In genomic region chr21:42310411-42311001, GRCh38 we compare ENCODE assay signal across 16 cellular contexts. TPM values are rescaled to one million over a fixed set of nuclear protein-coding genes. Genes with fewer than 3 reads are reported as not detected.
A peak's percentile ranks its signal among the peaks of the same experiment; 100 is the strongest.
DNase-seq lines count a peak whose midpoint lies in the region; ATAC-seq and TF ChIP-seq lines count a peak whose summit lies in the region.
"Had no signal": no experiment of that assay in that cellular context is flagged by ENCODE, and none has a peak within 500 bp of the region (broad histone marks: within the 10 kb centered on the region; RNA-seq: fewer than 3 reads in every experiment).

No MANE protein-coding gene starts in this region.

- H3K4me2 ChIP-seq in Loucy (ENCODE audit: low read depth, low read length, poor library complexity, severe bottlenecking): no peak overlapping the region
- no peak overlapping the region for H3K4me2 ChIP-seq in osteoblast (ENCODE audit: insufficient read depth, low read length)

- peak overlapping the region in 1 of 7 donors; percentile 6 for H3K27ac Mint-ChIP-seq in CD14-positive monocyte
- H3K27ac Mint-ChIP-seq: CD8-positive, alpha-beta T cell; natural killer cell had no signal

- H3K36me3 ChIP-seq in Loucy (ENCODE audit: insufficient read depth, low read length) (no peaks in the 10 kb centered on the region), iPS-15b (ENCODE audit: control insufficient read depth, insufficient read depth, low read length) (no peaks in the 10 kb centered on the region), osteoblast (ENCODE audit: insufficient read depth, low read length) (no peaks in the 10 kb centered on the region), HAP-1 (replicated peaks) (no peaks in the 10 kb centered on the region)
- H3K36me3 ChIP-seq: sigmoid colon had no signal

- ATAC-seq in HG03571 (IDR thresholded peaks at IDR 0.05; ENCODE audit: unreplicated experiment) (no peak), GM18505 (IDR thresholded peaks at IDR 0.05; ENCODE audit: unreplicated experiment) (no peak)

- no peak overlapping the region for H3K27ac ChIP-seq in osteoblast (ENCODE audit: low read depth, low read length)
- H3K27ac ChIP-seq: sigmoid colon had no signal

- H3K79me2 ChIP-seq in Loucy (ENCODE audit: insufficient read depth, low read length) (peaks cover 6% of the 10 kb centered on the region; the same call in 1 of the 2 replicates), osteoblast (ENCODE audit: insufficient read depth, low read length) (no peaks in the 10 kb centered on the region)

- H3K9me3 Mint-ChIP-seq in CD14-positive monocyte: no peaks in the 10 kb centered on the region
- H3K9me3 Mint-ChIP-seq: CD8-positive, alpha-beta T cell; natural killer cell had no signal

- H3F3A ChIP-seq in Loucy (ENCODE audit: low read depth): no peaks in the 10 kb centered on the region

- H3K27me3 ChIP-seq in Loucy (ENCODE audit: insufficient read depth, low read length, poor library complexity, severe bottlenecking): no peaks in the 10 kb centered on the region
- H3K27me3 ChIP-seq in iPS-15b (ENCODE audit: control insufficient read depth, insufficient read depth, low read length): peaks cover 4% of the 10 kb centered on the region
- no peaks in the 10 kb centered on the region for H3K27me3 ChIP-seq in osteoblast (ENCODE audit: insufficient read depth, low read length)
- no peaks in the 10 kb centered on the region; the same call in 1 of the 2 replicates for H3K27me3 ChIP-seq in HAP-1 (ENCODE audit: low read depth)

- H3K9me3 ChIP-seq in Loucy (ENCODE audit: insufficient read depth, low read depth, low read length): no peaks in the 10 kb centered on the region
- no peaks in the 10 kb centered on the region for H3K9me3 ChIP-seq in iPS-15b (ENCODE audit: control insufficient read depth, insufficient read depth, low read length)
- no peaks in the 10 kb centered on the region for H3K9me3 ChIP-seq in osteoblast (ENCODE audit: low read depth, low read length)
- no peaks in the 10 kb centered on the region for H3K9me3 ChIP-seq in HAP-1
- H3K9me3 ChIP-seq: sigmoid colon had no signal

- H3K4me3 ChIP-seq in Loucy (ENCODE audit: low read length, poor library complexity, severe bottlenecking) (no peak overlapping the region), iPS-15b (ENCODE audit: low read depth, low read length) (peak overlapping the region; percentile 33), osteoblast (ENCODE audit: insufficient read depth, low read length) (no peak overlapping the region), HAP-1 (no peak overlapping the region)
- H3K4me3 ChIP-seq: sigmoid colon had no signal

- H2AFZ ChIP-seq in Loucy (ENCODE audit: low read length): no peak overlapping the region
- H2AFZ ChIP-seq in osteoblast (ENCODE audit: low read length): no peak overlapping the region

- TF ChIP-seq CTCF in CD14-positive monocyte (IDR thresholded peaks at IDR 0.05) (no peak), Loucy (conservative IDR thresholded peaks at IDR 0.05; ENCODE audit: low read length) (no peak), osteoblast (IDR thresholded peaks at IDR 0.05; ENCODE audit: extremely low read depth, low read depth, low read length) (no peak)

- peak overlapping the region; percentile 45 for H3K9ac ChIP-seq in Loucy (ENCODE audit: low read depth, low read length, poor library complexity, severe bottlenecking)
- H3K9ac ChIP-seq in iPS-15b (ENCODE audit: low read depth, low read length): no peak overlapping the region

- intact Hi-C loops in CD14-positive monocyte (cut with micrococcal nuclease): no loop called here

- peaks cover 6 to 9% (median 8%) of the 10 kb centered on the region in 3 donors for H3K27me3 Mint-ChIP-seq in CD14-positive monocyte (ENCODE audit: low read depth in 3 of 3)

- DNase-seq in CD14-positive monocyte (ENCODE audit: low spot score) (peak; percentile 44), osteoblast (ENCODE audit: insufficient read length, low spot score, missing footprints) (peak; percentile 48), HAP-1 (ENCODE audit: low spot score in 2 of 2) (no peak)
- DNase-seq: Karpas-422, NCI-H226, SIG-M5 had no signal

- peaks cover 31% of the 10 kb centered on the region for H3K4me1 Mint-ChIP-seq in CD14-positive monocyte
- H3K4me1 Mint-ChIP-seq: natural killer cell had no signal

- no peaks in the 10 kb centered on the region for H3K36me3 Mint-ChIP-seq in CD14-positive monocyte
- H3K36me3 Mint-ChIP-seq: CD8-positive, alpha-beta T cell; natural killer cell had no signal

- in situ Hi-C loops in HAP-1 (cut with MboI; ENCODE audit: low sequenced_read_pairs): no loop called here

- H4K20me1 ChIP-seq in Loucy (ENCODE audit: insufficient read depth, low read length, poor library complexity, severe bottlenecking): no peaks in the 10 kb centered on the region
- no peaks in the 10 kb centered on the region for H4K20me1 ChIP-seq in osteoblast (ENCODE audit: insufficient read depth, low read length)

- TF ChIP-seq POLR2A in GM18505 (IDR thresholded peaks at IDR 0.05; ENCODE audit: borderline replicate concordance, extremely low read depth, insufficient read depth, insufficient read length): no peak

- H3K4me3 Mint-ChIP-seq in CD14-positive monocyte: no peak overlapping the region
- H3K4me3 Mint-ChIP-seq: CD8-positive, alpha-beta T cell; natural killer cell had no signal

- peaks cover 69% of the 10 kb centered on the region for H3K4me1 ChIP-seq in Loucy (ENCODE audit: insufficient read depth, low read length, poor library complexity, severe bottlenecking)
- H3K4me1 ChIP-seq in iPS-15b (ENCODE audit: control insufficient read depth, insufficient read depth, low read length): peaks cover 9% of the 10 kb centered on the region
- H3K4me1 ChIP-seq in osteoblast (ENCODE audit: insufficient read depth, low read length): no peaks in the 10 kb centered on the region
- no peaks in the 10 kb centered on the region for H3K4me1 ChIP-seq in HAP-1

- H3K9me2 ChIP-seq in Loucy (replicated peaks; ENCODE audit: low read depth, low read length): no peaks in the 10 kb centered on the region

RNA-seq across cellular contexts. Expression of gene TFF3, which starts 4.7 kb away (rescaled TPM):
- not detected for polyA plus RNA-seq in CD14-positive monocyte
- not detected in 2 replicates for total RNA-seq in osteoblast
- total RNA-seq: CD8-positive, alpha-beta T cell; natural killer cell had no signal

RNA-seq across cellular contexts. Expression of gene TFF2, which starts 40.3 kb away (rescaled TPM):
- not detected for polyA plus RNA-seq in CD14-positive monocyte
- total RNA-seq in osteoblast: not detected in 2 replicates
- total RNA-seq: bronchial epithelial cell; CD8-positive, alpha-beta T cell; glomerular endothelial cell; lung microvascular endothelial cell; natural killer cell; sigmoid colon had no signal

RNA-seq across cellular contexts. Expression of gene TFF1, which starts 55.8 kb away (rescaled TPM):
- not detected for polyA plus RNA-seq in CD14-positive monocyte
- total RNA-seq in osteoblast: not detected in 2 replicates
- total RNA-seq: bronchial epithelial cell; CD8-positive, alpha-beta T cell; glomerular endothelial cell; lung microvascular endothelial cell; natural killer cell had no signal

Comparison
In these comparisons a context has a peak if more than half of its experiments do, and no peak if none do; other contexts are left out.
1. DNase-seq: peak in CD14-positive monocyte (single experiment) and osteoblast (single experiment); none in HAP-1 (0 of 2).